ENCODE assay signal across 8 cellular contexts in the genomic region with DNA sequence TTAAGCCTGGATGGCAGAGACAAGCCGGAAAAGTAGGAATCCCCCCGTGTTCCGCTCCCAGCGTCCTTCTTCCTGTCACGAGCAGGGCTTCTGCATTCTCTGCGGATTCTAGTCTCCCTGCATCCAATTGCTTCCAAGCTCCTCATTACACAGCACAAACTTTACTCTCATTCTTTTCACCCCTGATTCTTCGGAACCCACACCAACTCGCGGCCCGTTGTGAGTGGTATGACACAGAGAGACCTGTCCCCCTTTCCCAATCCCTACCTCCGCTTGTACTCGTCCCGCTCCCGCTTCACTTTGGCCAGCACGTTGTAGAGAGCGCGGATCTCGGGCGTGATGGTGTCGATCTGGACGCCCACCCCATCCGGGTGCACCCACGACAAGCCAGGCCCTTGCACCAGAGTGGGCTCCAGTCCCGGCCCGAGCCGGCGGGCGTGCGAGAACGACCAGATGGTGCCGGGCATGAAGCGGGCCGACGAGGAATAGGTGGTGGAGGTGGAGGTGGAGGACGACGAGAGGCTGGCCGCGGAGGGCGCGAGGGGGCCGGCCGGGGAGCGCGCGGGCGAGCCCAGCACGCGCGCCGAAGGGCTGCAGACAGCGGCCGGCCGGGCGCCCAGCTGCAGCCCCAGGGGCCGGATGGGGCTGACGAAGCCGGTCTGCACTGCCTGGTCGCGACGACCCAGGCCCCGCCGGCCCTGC. TPM values are rescaled to one million over a fixed set of nuclear protein-coding genes. Genes with fewer than 3 reads are reported as not detected.
DNase-seq lines count a peak whose midpoint lies in the region; ATAC-seq and TF ChIP-seq lines count a peak whose summit lies in the region.

No MANE protein-coding gene starts in this region.

- peaks cover 50% of the 10 kb centered on the region for H3K4me1 ChIP-seq in upper lobe of right lung

- peaks cover 61% of the 10 kb centered on the region for H3K4me1 Mint-ChIP-seq in activated T-cell treated with anti-CD3 and anti-CD28 coated beads, Interleukin-2, amount 50 U/mL, for 24 hours (ENCODE audit: low read depth)
- peaks cover 29% of the 10 kb centered on the region for H3K4me1 Mint-ChIP-seq in memory B cell

- peak overlapping the region; percentile 75 for H3K4me3 ChIP-seq in brain microvascular endothelial cell (ENCODE audit: low read depth, low read length)
- H3K4me3 ChIP-seq in upper lobe of right lung = peak overlapping the region; percentile 87

- TF ChIP-seq CTCF in brain microvascular endothelial cell (IDR thresholded peaks at IDR 0.05; ENCODE audit: low read depth, low read length, missing control alignments) (no peak), upper lobe of right lung (IDR thresholded peaks at IDR 0.05) (no peak)

- peaks cover 92% of the 10 kb centered on the region for H3K36me3 Mint-ChIP-seq in activated T-cell treated with anti-CD3 and anti-CD28 coated beads, Interleukin-2, amount 50 U/mL, for 24 hours (ENCODE audit: low read depth)
- H3K36me3 Mint-ChIP-seq in memory B cell = peaks cover 11% of the 10 kb centered on the region

- H3K27ac Mint-ChIP-seq in activated T-cell treated with anti-CD3 and anti-CD28 coated beads, Interleukin-2, amount 50 U/mL, for 24 hours = peak overlapping the region; percentile 85
- H3K27ac Mint-ChIP-seq in memory B cell = no peak overlapping the region

- H3K36me3 ChIP-seq in brain microvascular endothelial cell (replicated peaks) (peaks cover 35% of the 10 kb centered on the region), upper lobe of right lung (peaks cover 31% of the 10 kb centered on the region)

- no peaks in the 10 kb centered on the region for H3K27me3 Mint-ChIP-seq in activated T-cell treated with anti-CD3 and anti-CD28 coated beads, Interleukin-2, amount 50 U/mL, for 24 hours
- H3K27me3 Mint-ChIP-seq in memory B cell = no peaks in the 10 kb centered on the region

- peak overlapping the region; percentile 85 for H3K4me3 Mint-ChIP-seq in activated T-cell treated with anti-CD3 and anti-CD28 coated beads, Interleukin-2, amount 50 U/mL, for 24 hours
- H3K4me3 Mint-ChIP-seq in memory B cell = peak overlapping the region; percentile 94

- peak; percentile 52 for DNase-seq in activated T-cell treated with anti-CD3 and anti-CD28 coated beads, Interleukin-2, amount 50 U/mL, for 24 hours
- DNase-seq in activated T-cell treated with anti-CD3 and anti-CD28 coated beads, Interleukin-2, amount 50 U/mL, for 1 hour = no peak
- no peak for DNase-seq in brain microvascular endothelial cell
- peak in 1 of 2 donors; percentile 28 for DNase-seq in memory B cell (ENCODE audit: low spot score in 2 of 2)
- DNase-seq in upper lobe of right lung = no peak
- no peak for DNase-seq in amniotic stem cell (lab: John Stamatoyannopoulos, UW)
- no peak for DNase-seq in NCI-H187 treated with DMSO at 0.1 percent for 48 hours (lab: John Stamatoyannopoulos, UW)

- H3K27me3 ChIP-seq in brain microvascular endothelial cell (replicated peaks) (no peaks in the 10 kb centered on the region), upper lobe of right lung (no peaks in the 10 kb centered on the region)

- ATAC-seq in HG03571 (IDR thresholded peaks at IDR 0.05; ENCODE audit: unreplicated experiment) (peak; percentile 20), memory B cell (ENCODE audit: low read depth) (no peak), upper lobe of right lung (no peak)

- H3K9me3 Mint-ChIP-seq in activated T-cell treated with anti-CD3 and anti-CD28 coated beads, Interleukin-2, amount 50 U/mL, for 24 hours = no peaks in the 10 kb centered on the region
- H3K9me3 Mint-ChIP-seq in memory B cell = no peaks in the 10 kb centered on the region

- in situ Hi-C loops in brain microvascular endothelial cell (cut with HindIII; ENCODE audit: low pct_ligation_motif_present, low sequenced_read_pairs) = no loop called here

- intact Hi-C loops in upper lobe of right lung (cut with DNase I) = no loop called here

- H3K9me3 ChIP-seq in upper lobe of right lung = no peaks in the 10 kb centered on the region

- H3K27ac ChIP-seq in brain microvascular endothelial cell (no peak overlapping the region), upper lobe of right lung (peak overlapping the region; percentile 77)

RNA-seq across cellular contexts. Expression of gene IFFO1, which starts 0.7 kb away (rescaled TPM):
- 23.5 TPM for total RNA-seq in upper lobe of right lung

RNA-seq across cellular contexts. Expression of gene NOP2, which starts 12.9 kb away (rescaled TPM):
- total RNA-seq in upper lobe of right lung = 32.2 TPM

RNA-seq across cellular contexts. Expression of gene GAPDH, which starts 20.8 kb away (rescaled TPM):
- 736 TPM for total RNA-seq in upper lobe of right lung

RNA-seq across cellular contexts. Expression of gene CHD4, which starts 52.0 kb away (rescaled TPM):
- 160 TPM for total RNA-seq in upper lobe of right lung
